Comparison of ENCODE assay signal across 7 cellular contexts in genomic region chr16:55061126-55061525, GRCh38.
"Had no signal": no experiment of that assay in that cellular context is flagged by ENCODE, and none has a peak within 500 bp of the region (broad histone marks: within the 10 kb centered on the region; RNA-seq: fewer than 3 reads in every experiment).

No MANE protein-coding gene starts in this region.

- DNase-seq: H9, HCEC 1CT, IMR-90 had no signal

- ATAC-seq: GM23338 had no signal

- FAIRE-seq: H1, H54, HTR-8/SVneo had no signal

- H3K4me3 ChIP-seq: GM23338 had no signal

- H3K27ac Mint-ChIP-seq: GM23338, H9 had no signal

- H3K9me3 Mint-ChIP-seq: H9 had no signal
